In the genomic region with DNA sequence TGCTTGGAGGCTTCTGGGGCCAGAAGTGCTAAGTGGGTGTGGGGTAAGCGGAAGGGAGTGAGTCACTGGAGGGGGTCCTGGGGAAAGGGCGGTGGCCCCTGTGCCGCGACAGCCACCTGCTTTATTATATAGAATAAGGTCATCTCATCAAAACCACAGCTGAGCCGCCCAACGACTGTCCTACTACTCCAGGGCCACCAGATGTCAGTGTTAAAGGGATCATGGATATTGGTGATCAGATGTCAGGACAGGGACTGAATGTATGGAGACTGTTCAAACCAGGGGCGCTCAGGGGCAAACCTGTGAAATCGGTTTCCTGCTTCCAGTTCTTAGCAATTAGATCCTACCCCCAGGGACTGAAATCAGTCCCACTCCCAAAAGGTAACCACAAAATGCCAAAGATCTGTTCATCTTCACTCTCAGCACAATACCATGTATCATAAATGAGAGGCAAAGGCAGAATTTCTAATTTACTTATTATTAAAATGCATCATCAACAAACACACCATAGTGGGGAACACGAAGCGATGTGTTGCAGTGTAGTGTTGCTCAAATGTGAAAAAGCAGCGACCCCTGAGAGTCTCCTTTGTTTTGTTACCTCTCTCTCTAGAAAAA, we compare ENCODE assay signal across 7 cellular contexts. TPM values are rescaled to one million over a fixed set of nuclear protein-coding genes. Genes with fewer than 3 reads are reported as not detected.
A peak's percentile ranks its signal among the peaks of the same experiment; 100 is the strongest.
DNase-seq lines count a peak whose midpoint lies in the region; TF ChIP-seq lines count a peak whose summit lies in the region.

No MANE protein-coding gene starts in this region.

- H3K9ac ChIP-seq in endodermal cell (ENCODE audit: extremely low read depth, low read length, poor library complexity, severe bottlenecking) = no peak overlapping the region

- TF ChIP-seq POLR2A in Peyer's patch (IDR thresholded peaks at IDR 0.05) = no peak

- H3K9me3 ChIP-seq in Peyer's patch (no peaks in the 10 kb centered on the region), endodermal cell (ENCODE audit: control insufficient read depth, low read length) (no peaks in the 10 kb centered on the region)

- H3K4me3 Mint-ChIP-seq in endodermal cell (no peak overlapping the region), nephron progenitor cell (no peak overlapping the region)

- H3K9me3 Mint-ChIP-seq in endodermal cell (no peaks in the 10 kb centered on the region), nephron progenitor cell (no peaks in the 10 kb centered on the region)

- H3K4me3 ChIP-seq in HL-60 (replicated peaks; ENCODE audit: insufficient read depth, low read length) (no peak overlapping the region), Peyer's patch (no peak overlapping the region), endodermal cell (ENCODE audit: low read length) (no peak overlapping the region)

- H3K27ac Mint-ChIP-seq in endodermal cell (no peak overlapping the region), nephron progenitor cell (no peak overlapping the region)

- H3K36me3 Mint-ChIP-seq in endodermal cell (ENCODE audit: low read depth) (peaks cover 6% of the 10 kb centered on the region), nephron progenitor cell (ENCODE audit: low read depth) (peaks cover 8% of the 10 kb centered on the region)

- WGBS in endodermal cell (ENCODE audit: insufficient coverage in 1 of 2, insufficient read length in 1 of 2), 2 experiments = 46 to 69% methylated on average over 2 to 9 of the region's 11 CpGs

- peak; percentile 54 for DNase-seq in EL
- peak in 1 of 2 experiments; percentile 60 for DNase-seq in HL-60 (ENCODE audit: low read depth in 1 of 2, low spot score in 1 of 2)
- DNase-seq in Peyer's patch = peak in 1 of 3 donors; percentile 69
- peak; percentile 83 for DNase-seq in endodermal cell
- DNase-seq in nephron progenitor cell = peak; percentile 45
- no peak for DNase-seq in NCI-H2029 (lab: John Stamatoyannopoulos, UW)
- DNase-seq in activated effector memory CD4-positive, alpha-beta T cell treated with anti-CD3 and anti-CD28 coated beads, Interleukin-2, amount 50 U/mL, for 16 hours = no peak

- H3K27me3 ChIP-seq in HL-60 (ENCODE audit: insufficient read depth, poor library complexity, severe bottlenecking) = no peaks in the 10 kb centered on the region
- no peaks in the 10 kb centered on the region for H3K27me3 ChIP-seq in Peyer's patch
- no peaks in the 10 kb centered on the region for H3K27me3 ChIP-seq in endodermal cell (ENCODE audit: control insufficient read depth, insufficient read depth, low read length, poor library complexity, severe bottlenecking)

- H3K4me1 ChIP-seq in Peyer's patch = no peaks in the 10 kb centered on the region
- peaks cover 6% of the 10 kb centered on the region for H3K4me1 ChIP-seq in endodermal cell (ENCODE audit: control insufficient read depth, insufficient read depth, low read length)

- TF ChIP-seq CTCF in HL-60 (IDR thresholded peaks at IDR 0.05; ENCODE audit: insufficient read depth, low read length) = peak; percentile 47
- peak in 4 of 6 experiments; percentile 38 to 60 (median 57) for TF ChIP-seq CTCF in Peyer's patch (IDR thresholded peaks at IDR 0.05)
- peak; percentile 77 for TF ChIP-seq CTCF in endodermal cell (conservative IDR thresholded peaks at IDR 0.05)
- peak; percentile 48 for TF ChIP-seq CTCF in nephron progenitor cell (IDR thresholded peaks at IDR 0.05)

- no peaks in the 10 kb centered on the region for H3K36me3 ChIP-seq in Peyer's patch
- no peaks in the 10 kb centered on the region for H3K36me3 ChIP-seq in endodermal cell (ENCODE audit: control insufficient read depth, insufficient read depth, low read length)

- H3K27me3 Mint-ChIP-seq in endodermal cell (ENCODE audit: insufficient read depth) (no peaks in the 10 kb centered on the region), nephron progenitor cell (ENCODE audit: low read depth, poor library complexity) (peaks cover 2% of the 10 kb centered on the region)

- H3K27ac ChIP-seq in HL-60 (replicated peaks) = no peak overlapping the region
- no peak overlapping the region for H3K27ac ChIP-seq in Peyer's patch
- H3K27ac ChIP-seq in endodermal cell (ENCODE audit: low read depth, low read length) = no peak overlapping the region

- H3K4me1 Mint-ChIP-seq in endodermal cell = peaks cover 24% of the 10 kb centered on the region
- H3K4me1 Mint-ChIP-seq in nephron progenitor cell = peaks cover 22% of the 10 kb centered on the region

RNA-seq across cellular contexts. Expression of a gene that starts 24.5 kb away (rescaled TPM):
- total RNA-seq in Peyer's patch = 1 to 10 TPM; 1.2 to 5.0 (median 3.6) TPM
- total RNA-seq in endodermal cell = under 1 TPM; 0.24 to 0.49 TPM
- 0.14 TPM for polyA plus RNA-seq in endodermal cell (2013, experiment 1 of 2)
- polyA plus RNA-seq in endodermal cell (2013, experiment 2 of 2) = 0.08 TPM

RNA-seq across cellular contexts. Expression of a gene that starts 38.5 kb away (rescaled TPM):
- total RNA-seq in Peyer's patch = 10 to 100 TPM in 3 of 4 donors, 1 to 10 TPM in 1; 6.7 to 21.6 (median 19.2) TPM
- 10 to 100 TPM; 60.2 to 85.2 TPM for total RNA-seq in endodermal cell
- 96.3 TPM for polyA plus RNA-seq in endodermal cell (2013, experiment 1 of 2)
- polyA plus RNA-seq in endodermal cell (2013, experiment 2 of 2) = 89.8 TPM

Comparison
In these comparisons a context has a peak if more than half of its experiments do, and no peak if none do; other contexts are left out.
1. DNase-seq: peak in EL (single experiment), endodermal cell (single experiment) and nephron progenitor cell (single experiment); none in NCI-H2029 (single experiment) and activated effector memory CD4-positive, alpha-beta T cell treated with anti-CD3 and anti-CD28 coated beads, Interleukin-2, amount 50 U/mL, for 16 hours (single experiment).
2. Peak in every context shown above with its lines, with median percentiles within 50 percentile points of each other: CTCF ChIP-seq.